23 cellular contexts compared by ENCODE assay signal in genomic region chr11:69125861-69126260, GRCh38. TPM values are rescaled to one million over a fixed set of nuclear protein-coding genes. Genes with fewer than 3 reads are reported as not detected.
DNase-seq lines count a peak whose midpoint lies in the region; ATAC-seq and TF ChIP-seq lines count a peak whose summit lies in the region.
"Had no signal": no experiment of that assay in that cellular context is flagged by ENCODE, and none has a peak within 500 bp of the region (broad histone marks: within the 10 kb centered on the region; RNA-seq: fewer than 3 reads in every experiment).

No MANE protein-coding gene starts in this region.

- H3K27ac ChIP-seq in RWPE1 (peak overlapping the region; percentile 39; the same call in 1 of the 2 replicates), upper lobe of right lung (no peak overlapping the region)
- H3K27ac ChIP-seq: BLaER1 treated with 17β-estradiol and CSF1 and Interleukin-3, amounts not matched to agents 10 nM and 100 nM; Peyer's patch; SJCRH30 had no signal

- H3K36me3 Mint-ChIP-seq in Caco-2 (ENCODE audit: insufficient read depth, unreplicated experiment) (peaks cover 10% of the 10 kb centered on the region), nephron progenitor cell (ENCODE audit: low read depth) (peaks cover 6% of the 10 kb centered on the region), glutamatergic neuron (ENCODE audit: unreplicated experiment) (peaks cover 5% of the 10 kb centered on the region)
- H3K36me3 Mint-ChIP-seq: CD8-positive, alpha-beta memory T cell had no signal

- H3K4me3 Mint-ChIP-seq in Caco-2 (ENCODE audit: unreplicated experiment) (no peak overlapping the region), nephron progenitor cell (no peak overlapping the region), glutamatergic neuron (ENCODE audit: unreplicated experiment) (no peak overlapping the region)
- H3K4me3 Mint-ChIP-seq: CD8-positive, alpha-beta memory T cell; GM23338 had no signal

- peak overlapping the region; percentile 11 for H3K9ac ChIP-seq in mucosa of stomach (ENCODE audit: low read length)
- H3K9ac ChIP-seq: BLaER1 treated with 17β-estradiol and CSF1 and Interleukin-3, amounts not matched to agents 10 nM and 100 nM had no signal

- H3K27me3 ChIP-seq in Caco-2 (replicated peaks; ENCODE audit: control insufficient read depth, insufficient read depth, low read length) (no peaks in the 10 kb centered on the region), mucosa of stomach (ENCODE audit: control insufficient read depth, insufficient read depth, low read length) (no peaks in the 10 kb centered on the region), upper lobe of right lung (no peaks in the 10 kb centered on the region)
- H3K27me3 ChIP-seq: BLaER1 treated with 17β-estradiol and CSF1 and Interleukin-3, amounts not matched to agents 10 nM and 100 nM; Peyer's patch; SJCRH30 had no signal

- no peak for ATAC-seq in upper lobe of right lung
- ATAC-seq: GM23338, HCT116 had no signal

- TF ChIP-seq CTCF in Caco-2 (IDR thresholded peaks at IDR 0.05; ENCODE audit: insufficient read depth in 1 of 2, low read depth in 1 of 2, low read length in 1 of 2, severe bottlenecking in 1 of 2, unreplicated experiment in 1 of 2), result no peak
- no peak for TF ChIP-seq CTCF in RWPE1 (conservative IDR thresholded peaks at IDR 0.05; ENCODE audit: low read depth)
- TF ChIP-seq CTCF in upper lobe of right lung (IDR thresholded peaks at IDR 0.05), result no peak
- no peak for TF ChIP-seq CTCF in nephron progenitor cell (IDR thresholded peaks at IDR 0.05)
- TF ChIP-seq CTCF in glutamatergic neuron (IDR thresholded peaks at IDR 0.05; ENCODE audit: partially characterized antibody, unreplicated experiment), result no peak

- CTCF ChIA-PET in Caco-2 (lab: Charles Lee), result no interaction called here
- CTCF ChIA-PET in RWPE1 (lab: Yijun Ruan, JAX), result no interaction called here

- H3K27me3 Mint-ChIP-seq in Caco-2 (ENCODE audit: insufficient read depth, unreplicated experiment) (no peaks in the 10 kb centered on the region), nephron progenitor cell (ENCODE audit: low read depth, poor library complexity) (no peaks in the 10 kb centered on the region), glutamatergic neuron (ENCODE audit: unreplicated experiment) (peaks cover 6% of the 10 kb centered on the region)

- H3K4me1 ChIP-seq in Caco-2 (peaks cover 36% of the 10 kb centered on the region), mucosa of stomach (ENCODE audit: control insufficient read depth, insufficient read depth, low read length) (peaks cover 50% of the 10 kb centered on the region), upper lobe of right lung (peaks cover 24% of the 10 kb centered on the region)

- no peaks in the 10 kb centered on the region for H3K36me3 ChIP-seq in Caco-2 (ENCODE audit: control insufficient read depth, insufficient read depth, low read length)
- H3K36me3 ChIP-seq in mucosa of stomach (ENCODE audit: control insufficient read depth, insufficient read depth, low read length), result no peaks in the 10 kb centered on the region
- no peaks in the 10 kb centered on the region for H3K36me3 ChIP-seq in upper lobe of right lung
- H3K36me3 ChIP-seq: BLaER1 treated with 17β-estradiol and CSF1 and Interleukin-3, amounts not matched to agents 10 nM and 100 nM; Peyer's patch; SJCRH30 had no signal

- H3K27ac Mint-ChIP-seq in Caco-2 (ENCODE audit: unreplicated experiment) (peak overlapping the region; percentile 71), nephron progenitor cell (no peak overlapping the region), glutamatergic neuron (ENCODE audit: unreplicated experiment) (no peak overlapping the region)
- H3K27ac Mint-ChIP-seq: CD8-positive, alpha-beta memory T cell; GM23338 had no signal

- H3K9me3 Mint-ChIP-seq in Caco-2 (ENCODE audit: unreplicated experiment) (peaks cover 28% of the 10 kb centered on the region), nephron progenitor cell (peaks cover 19% of the 10 kb centered on the region), glutamatergic neuron (ENCODE audit: unreplicated experiment) (peaks cover 5% of the 10 kb centered on the region)

- BruUV-seq in Caco-2 (replicated peaks; lab: Mats Ljungman, UMichigan), result no TSS peak

- peaks cover 14% of the 10 kb centered on the region for H3K9me3 ChIP-seq in Caco-2
- H3K9me3 ChIP-seq in mucosa of stomach (ENCODE audit: control insufficient read depth, low read length), result no peaks in the 10 kb centered on the region
- H3K9me3 ChIP-seq in upper lobe of right lung, result no peaks in the 10 kb centered on the region
- H3K9me3 ChIP-seq: Peyer's patch had no signal

- intact Hi-C loops in Caco-2 (cut with micrococcal nuclease; ENCODE audit: unreplicated experiment), result no loop called here
- intact Hi-C loops in upper lobe of right lung (cut with DNase I), result no loop called here

- H3K4me3 ChIP-seq in Caco-2 (ENCODE audit: low read depth, low read length) (no peak overlapping the region), mucosa of stomach (ENCODE audit: low read length) (no peak overlapping the region), upper lobe of right lung (no peak overlapping the region)
- H3K4me3 ChIP-seq: BLaER1 treated with 17β-estradiol and CSF1 and Interleukin-3, amounts not matched to agents 10 nM and 100 nM; GM23338; Peyer's patch; SJCRH30 had no signal

- peaks cover 38% of the 10 kb centered on the region for H3K4me1 Mint-ChIP-seq in Caco-2 (ENCODE audit: low read depth, unreplicated experiment)
- H3K4me1 Mint-ChIP-seq in nephron progenitor cell, result peaks cover 36% of the 10 kb centered on the region
- peaks cover 2% of the 10 kb centered on the region for H3K4me1 Mint-ChIP-seq in glutamatergic neuron (ENCODE audit: low read depth, unreplicated experiment)

- POLR2A ChIA-PET in Caco-2 (lab: Charles Lee), result no interaction called here
- POLR2A ChIA-PET in RWPE1 (lab: Yijun Ruan, JAX; ENCODE audit: low non-redundant PET), result no interaction called here

- DNase-seq in Caco-2 (no peak), RWPE1 (ENCODE audit: low spot score) (no peak), upper lobe of right lung (peak; percentile 47), midbrain (lab: John Stamatoyannopoulos, UW) (no peak), nephron progenitor cell (no peak), glutamatergic neuron (no peak)
- DNase-seq: CD8-positive, alpha-beta memory T cell; EL; GF-D8; MV-4-11; NCI-H1105 treated with DMSO at 0.1 percent for 48 hours; NCI-H2029 treated with DMSO at 0.1 percent for 48 hours; NCI-H2171; NCI-H345; NCI-H524; NCI-H774; NK-92 treated with Interleukin-12 subunit alpha and Interleukin-12 subunit beta, amount 100 ng/mL, for 24 hours; SJCRH30 had no signal

RNA-seq across cellular contexts. Expression of gene SMIM38, which starts 29.9 kb away (rescaled TPM):
- total RNA-seq in Caco-2 (2022) (0.12 and 0.66 TPM in 2 replicates), upper lobe of right lung (not detected), glutamatergic neuron (ENCODE audit: unreplicated experiment) (0.32 TPM)
